Comparison of ENCODE assay signal across 1 cellular context in genomic region chr2:191289049-191289448, GRCh38.
TF ChIP-seq lines count a peak whose summit lies in the region.

No MANE protein-coding gene starts in this region.

TF ChIP-seq in WTC11, 78 proteins besides CTCF, POLR2A, EP300 and RAD21 (continued from another document):
- TF ChIP-seq, protein P1, sequence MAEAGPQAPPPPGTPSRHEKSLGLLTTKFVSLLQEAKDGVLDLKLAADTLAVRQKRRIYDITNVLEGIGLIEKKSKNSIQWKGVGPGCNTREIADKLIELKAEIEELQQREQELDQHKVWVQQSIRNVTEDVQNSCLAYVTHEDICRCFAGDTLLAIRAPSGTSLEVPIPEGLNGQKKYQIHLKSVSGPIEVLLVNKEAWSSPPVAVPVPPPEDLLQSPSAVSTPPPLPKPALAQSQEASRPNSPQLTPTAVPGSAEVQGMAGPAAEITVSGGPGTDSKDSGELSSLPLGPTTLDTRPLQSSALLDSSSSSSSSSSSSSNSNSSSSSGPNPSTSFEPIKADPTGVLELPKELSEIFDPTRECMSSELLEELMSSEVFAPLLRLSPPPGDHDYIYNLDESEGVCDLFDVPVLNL (CRISPR knock-in tag; IDR thresholded peaks at IDR 0.05; ENCODE audit: borderline replicate concordance, low read depth), result no peak
- TF ChIP-seq SMAD3 (CRISPR knock-in tag; IDR thresholded peaks at IDR 0.05; ENCODE audit: borderline replicate concordance) (no peak), ZNF281 (CRISPR knock-in tag; IDR thresholded peaks at IDR 0.05) (no peak), FOXP4 (CRISPR knock-in tag; IDR thresholded peaks at IDR 0.05) (no peak), ZNF219 (CRISPR knock-in tag; IDR thresholded peaks at IDR 0.05; ENCODE audit: borderline replicate concordance) (no peak), ZNF121 (CRISPR knock-in tag; IDR thresholded peaks at IDR 0.05) (no peak), JAZF1 (CRISPR knock-in tag; IDR thresholded peaks at IDR 0.05) (no peak), ZNF138 (CRISPR knock-in tag; conservative IDR thresholded peaks at IDR 0.05) (no peak), ZBTB43 (CRISPR knock-in tag; IDR thresholded peaks at IDR 0.05) (no peak)
- TF ChIP-seq, protein P2, sequence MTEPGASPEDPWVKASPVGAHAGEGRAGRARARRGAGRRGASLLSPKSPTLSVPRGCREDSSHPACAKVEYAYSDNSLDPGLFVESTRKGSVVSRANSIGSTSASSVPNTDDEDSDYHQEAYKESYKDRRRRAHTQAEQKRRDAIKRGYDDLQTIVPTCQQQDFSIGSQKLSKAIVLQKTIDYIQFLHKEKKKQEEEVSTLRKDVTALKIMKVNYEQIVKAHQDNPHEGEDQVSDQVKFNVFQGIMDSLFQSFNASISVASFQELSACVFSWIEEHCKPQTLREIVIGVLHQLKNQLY (CRISPR knock-in tag; IDR thresholded peaks at IDR 0.05), result no peak
TF ChIP-seq in WTC11: peak in this region for 0.
